ENCODE assay signal across 1 cellular context in the genomic region with DNA sequence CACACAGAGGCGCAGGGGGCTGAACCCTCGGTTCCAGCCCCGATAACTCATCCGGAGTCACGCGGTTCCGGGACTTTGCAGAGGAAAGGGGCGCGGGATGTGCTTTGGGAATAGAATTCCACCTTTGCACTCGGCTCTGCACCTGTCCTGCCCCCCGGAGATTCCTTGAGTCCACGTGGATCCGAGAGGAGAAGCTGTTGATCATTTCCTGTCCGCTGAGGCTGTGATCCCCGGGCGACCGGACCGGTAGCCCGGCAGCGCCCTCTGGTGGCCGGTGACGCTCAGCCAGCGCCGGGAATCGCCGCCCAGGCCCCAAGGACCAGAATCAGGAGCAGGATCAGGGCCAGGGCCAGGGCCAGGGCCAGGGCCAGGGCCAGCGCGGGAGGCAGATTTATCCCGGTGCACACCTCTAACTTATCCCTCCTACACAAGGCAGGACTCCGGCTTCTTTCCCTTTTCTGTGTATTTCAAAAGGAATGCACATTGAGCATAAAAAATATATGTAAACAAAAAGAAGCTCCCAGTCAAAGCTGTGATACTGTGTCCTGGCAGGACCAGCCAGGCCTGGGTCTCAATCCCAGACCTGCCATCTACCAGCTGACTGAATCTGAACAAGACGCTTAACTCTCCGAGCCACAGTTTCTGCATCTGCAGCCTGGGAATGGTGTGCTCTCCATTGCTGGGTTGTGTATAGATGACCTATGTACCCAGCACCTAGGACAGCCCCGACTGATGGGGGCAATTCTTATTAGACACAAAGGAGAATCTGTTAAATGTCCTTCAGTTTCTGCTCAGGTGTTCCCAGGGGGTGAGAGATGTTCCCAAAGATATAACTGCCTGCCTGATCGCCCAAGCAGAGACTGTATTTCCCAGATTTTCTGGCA.
TF ChIP-seq lines count a peak whose summit lies in the region.

No MANE protein-coding gene starts in this region.

TF ChIP-seq in HepG2, 621 proteins besides CTCF, POLR2A, EP300 and RAD21 (continued from another document and continues in another):
- TF ChIP-seq ZNF724P (CRISPR knock-in tag; IDR thresholded peaks at IDR 0.05; ENCODE audit: borderline replicate concordance) (no peak), KDM1A (CRISPR knock-in tag; IDR thresholded peaks at IDR 0.05) (no peak), ZNF557 (CRISPR knock-in tag; IDR thresholded peaks at IDR 0.05) (no peak), ZNF564 (CRISPR knock-in tag; IDR thresholded peaks at IDR 0.05) (peak; percentile 35; the same call in 1 of the 2 replicates), ZBTB33 (CRISPR knock-in tag; IDR thresholded peaks at IDR 0.05) (peak; percentile 16; the same call in 1 of the 2 replicates), CBX1 (IDR thresholded peaks at IDR 0.05; ENCODE audit: low read depth) (peak; percentile 47), GLI4 (CRISPR knock-in tag; IDR thresholded peaks at IDR 0.05; ENCODE audit: borderline replicate concordance) (no peak), XRCC5 (optimal IDR thresholded peaks at IDR 0.05; ENCODE audit: low read length) (peak; percentile 95), NONO (IDR thresholded peaks at IDR 0.05) (no peak), NONO (CRISPR knock-in tag; conservative IDR thresholded peaks at IDR 0.05) (peak; percentile 76), ZFP90 (CRISPR knock-in tag; IDR thresholded peaks at IDR 0.05; ENCODE audit: borderline replicate concordance) (no peak), NAIF1 (CRISPR knock-in tag; IDR thresholded peaks at IDR 0.05; ENCODE audit: borderline replicate concordance) (no peak), ZEB1 (IDR thresholded peaks at IDR 0.05; ENCODE audit: insufficient replicate concordance, low read depth) (peak; percentile 32), ZNF501 (CRISPR knock-in tag; IDR thresholded peaks at IDR 0.05) (peak; percentile 95), ZNF337 (CRISPR knock-in tag; IDR thresholded peaks at IDR 0.05; ENCODE audit: borderline replicate concordance, low read depth) (peak; percentile 79; the same call in 1 of the 2 replicates), ZNF432 (CRISPR knock-in tag; IDR thresholded peaks at IDR 0.05; ENCODE audit: borderline replicate concordance) (no peak), CBFB (CRISPR knock-in tag; IDR thresholded peaks at IDR 0.05) (peak; percentile 60; the same call in 1 of the 2 replicates), HBP1 (CRISPR knock-in tag; IDR thresholded peaks at IDR 0.05; ENCODE audit: low read depth) (no peak), ZNF136 (CRISPR knock-in tag; IDR thresholded peaks at IDR 0.05; ENCODE audit: low read depth) (peak; percentile 69; the same call in 1 of the 2 replicates), ZKSCAN8 (CRISPR knock-in tag; IDR thresholded peaks at IDR 0.05; ENCODE audit: borderline replicate concordance) (peak; percentile 66; the same call in 1 of the 2 replicates), ZNF788 (CRISPR knock-in tag; IDR thresholded peaks at IDR 0.05; ENCODE audit: borderline replicate concordance) (peak; percentile 45; the same call in 1 of the 2 replicates), HMG20A (CRISPR knock-in tag; IDR thresholded peaks at IDR 0.05; ENCODE audit: borderline replicate concordance) (no peak; the same call in 1 of the 2 replicates), RARA (CRISPR knock-in tag; IDR thresholded peaks at IDR 0.05) (0 out of 2 replicates have a peak, but pooled peaks have one; percentile 6), ETV5 (CRISPR knock-in tag; IDR thresholded peaks at IDR 0.05; ENCODE audit: borderline replicate concordance) (peak; percentile 71; the same call in 1 of the 2 replicates), DR1 (CRISPR knock-in tag; IDR thresholded peaks at IDR 0.05) (no peak), UBTF (CRISPR knock-in tag; IDR thresholded peaks at IDR 0.05) (peak; percentile 83), MXD1 (CRISPR knock-in tag; IDR thresholded peaks at IDR 0.05) (peak; percentile 86), ZNF546 (CRISPR knock-in tag; conservative IDR thresholded peaks at IDR 0.05) (no peak), CHD4 (IDR thresholded peaks at IDR 0.05; ENCODE audit: borderline replicate concordance, low read length) (no peak), AGO1 (IDR thresholded peaks at IDR 0.05; ENCODE audit: low read depth, low read length, poor library complexity, severe bottlenecking) (peak; percentile 75), MIXL1 (CRISPR knock-in tag; IDR thresholded peaks at IDR 0.05) (0 out of 2 replicates have a peak, but pooled peaks have one; percentile 24), ZNF550 (CRISPR knock-in tag; IDR thresholded peaks at IDR 0.05; ENCODE audit: borderline replicate concordance) (peak; percentile 82; the same call in 1 of the 2 replicates)
- TF ChIP-seq, protein P1, sequence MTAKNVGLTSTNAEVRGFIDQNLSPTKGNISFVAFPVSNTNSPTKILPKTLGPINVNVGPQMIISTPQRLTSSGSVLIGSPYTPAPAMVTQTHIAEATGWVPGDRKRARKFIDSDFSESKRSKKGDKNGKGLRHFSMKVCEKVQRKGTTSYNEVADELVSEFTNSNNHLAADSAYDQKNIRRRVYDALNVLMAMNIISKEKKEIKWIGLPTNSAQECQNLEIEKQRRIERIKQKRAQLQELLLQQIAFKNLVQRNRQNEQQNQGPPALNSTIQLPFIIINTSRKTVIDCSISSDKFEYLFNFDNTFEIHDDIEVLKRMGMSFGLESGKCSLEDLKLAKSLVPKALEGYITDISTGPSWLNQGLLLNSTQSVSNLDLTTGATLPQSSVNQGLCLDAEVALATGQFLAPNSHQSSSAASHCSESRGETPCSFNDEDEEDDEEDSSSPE (CRISPR knock-in tag; IDR thresholded peaks at IDR 0.05): 0 out of 2 replicates have a peak, but pooled peaks have one; percentile 40
- TF ChIP-seq, protein P2, sequence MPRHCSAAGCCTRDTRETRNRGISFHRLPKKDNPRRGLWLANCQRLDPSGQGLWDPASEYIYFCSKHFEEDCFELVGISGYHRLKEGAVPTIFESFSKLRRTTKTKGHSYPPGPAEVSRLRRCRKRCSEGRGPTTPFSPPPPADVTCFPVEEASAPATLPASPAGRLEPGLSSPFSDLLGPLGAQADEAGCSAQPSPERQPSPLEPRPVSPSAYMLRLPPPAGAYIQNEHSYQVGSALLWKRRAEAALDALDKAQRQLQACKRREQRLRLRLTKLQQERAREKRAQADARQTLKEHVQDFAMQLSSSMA (CRISPR knock-in tag; IDR thresholded peaks at IDR 0.05): no peak
- TF ChIP-seq, protein P3, sequence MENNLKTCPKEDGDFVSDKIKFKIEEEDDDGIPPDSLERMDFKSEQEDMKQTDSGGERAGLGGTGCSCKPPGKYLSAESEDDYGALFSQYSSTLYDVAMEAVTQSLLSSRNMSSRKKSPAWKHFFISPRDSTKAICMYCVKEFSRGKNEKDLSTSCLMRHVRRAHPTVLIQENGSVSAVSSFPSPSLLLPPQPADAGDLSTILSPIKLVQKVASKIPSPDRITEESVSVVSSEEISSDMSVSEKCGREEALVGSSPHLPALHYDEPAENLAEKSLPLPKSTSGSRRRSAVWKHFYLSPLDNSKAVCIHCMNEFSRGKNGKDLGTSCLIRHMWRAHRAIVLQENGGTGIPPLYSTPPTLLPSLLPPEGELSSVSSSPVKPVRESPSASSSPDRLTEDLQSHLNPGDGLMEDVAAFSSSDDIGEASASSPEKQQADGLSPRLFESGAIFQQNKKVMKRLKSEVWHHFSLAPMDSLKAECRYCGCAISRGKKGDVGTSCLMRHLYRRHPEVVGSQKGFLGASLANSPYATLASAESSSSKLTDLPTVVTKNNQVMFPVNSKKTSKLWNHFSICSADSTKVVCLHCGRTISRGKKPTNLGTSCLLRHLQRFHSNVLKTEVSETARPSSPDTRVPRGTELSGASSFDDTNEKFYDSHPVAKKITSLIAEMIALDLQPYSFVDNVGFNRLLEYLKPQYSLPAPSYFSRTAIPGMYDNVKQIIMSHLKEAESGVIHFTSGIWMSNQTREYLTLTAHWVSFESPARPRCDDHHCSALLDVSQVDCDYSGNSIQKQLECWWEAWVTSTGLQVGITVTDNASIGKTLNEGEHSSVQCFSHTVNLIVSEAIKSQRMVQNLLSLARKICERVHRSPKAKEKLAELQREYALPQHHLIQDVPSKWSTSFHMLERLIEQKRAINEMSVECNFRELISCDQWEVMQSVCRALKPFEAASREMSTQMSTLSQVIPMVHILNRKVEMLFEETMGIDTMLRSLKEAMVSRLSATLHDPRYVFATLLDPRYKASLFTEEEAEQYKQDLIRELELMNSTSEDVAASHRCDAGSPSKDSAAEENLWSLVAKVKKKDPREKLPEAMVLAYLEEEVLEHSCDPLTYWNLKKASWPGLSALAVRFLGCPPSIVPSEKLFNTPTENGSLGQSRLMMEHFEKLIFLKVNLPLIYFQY (CRISPR knock-in tag; IDR thresholded peaks at IDR 0.05; ENCODE audit: borderline replicate concordance): peak; percentile 59; the same call in 1 of the 2 replicates
- TF ChIP-seq, protein P4, sequence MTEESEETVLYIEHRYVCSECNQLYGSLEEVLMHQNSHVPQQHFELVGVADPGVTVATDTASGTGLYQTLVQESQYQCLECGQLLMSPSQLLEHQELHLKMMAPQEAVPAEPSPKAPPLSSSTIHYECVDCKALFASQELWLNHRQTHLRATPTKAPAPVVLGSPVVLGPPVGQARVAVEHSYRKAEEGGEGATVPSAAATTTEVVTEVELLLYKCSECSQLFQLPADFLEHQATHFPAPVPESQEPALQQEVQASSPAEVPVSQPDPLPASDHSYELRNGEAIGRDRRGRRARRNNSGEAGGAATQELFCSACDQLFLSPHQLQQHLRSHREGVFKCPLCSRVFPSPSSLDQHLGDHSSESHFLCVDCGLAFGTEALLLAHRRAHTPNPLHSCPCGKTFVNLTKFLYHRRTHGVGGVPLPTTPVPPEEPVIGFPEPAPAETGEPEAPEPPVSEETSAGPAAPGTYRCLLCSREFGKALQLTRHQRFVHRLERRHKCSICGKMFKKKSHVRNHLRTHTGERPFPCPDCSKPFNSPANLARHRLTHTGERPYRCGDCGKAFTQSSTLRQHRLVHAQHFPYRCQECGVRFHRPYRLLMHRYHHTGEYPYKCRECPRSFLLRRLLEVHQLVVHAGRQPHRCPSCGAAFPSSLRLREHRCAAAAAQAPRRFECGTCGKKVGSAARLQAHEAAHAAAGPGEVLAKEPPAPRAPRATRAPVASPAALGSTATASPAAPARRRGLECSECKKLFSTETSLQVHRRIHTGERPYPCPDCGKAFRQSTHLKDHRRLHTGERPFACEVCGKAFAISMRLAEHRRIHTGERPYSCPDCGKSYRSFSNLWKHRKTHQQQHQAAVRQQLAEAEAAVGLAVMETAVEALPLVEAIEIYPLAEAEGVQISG (CRISPR knock-in tag; IDR thresholded peaks at IDR 0.05): 0 out of 2 replicates have a peak, but pooled peaks have one; percentile 34
- TF ChIP-seq, protein P5, sequence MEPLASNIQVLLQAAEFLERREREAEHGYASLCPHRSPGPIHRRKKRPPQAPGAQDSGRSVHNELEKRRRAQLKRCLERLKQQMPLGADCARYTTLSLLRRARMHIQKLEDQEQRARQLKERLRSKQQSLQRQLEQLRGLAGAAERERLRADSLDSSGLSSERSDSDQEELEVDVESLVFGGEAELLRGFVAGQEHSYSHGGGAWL (CRISPR knock-in tag; IDR thresholded peaks at IDR 0.05): 0 out of 2 replicates have a peak, but pooled peaks have one; percentile 45
- TF ChIP-seq, protein P6, sequence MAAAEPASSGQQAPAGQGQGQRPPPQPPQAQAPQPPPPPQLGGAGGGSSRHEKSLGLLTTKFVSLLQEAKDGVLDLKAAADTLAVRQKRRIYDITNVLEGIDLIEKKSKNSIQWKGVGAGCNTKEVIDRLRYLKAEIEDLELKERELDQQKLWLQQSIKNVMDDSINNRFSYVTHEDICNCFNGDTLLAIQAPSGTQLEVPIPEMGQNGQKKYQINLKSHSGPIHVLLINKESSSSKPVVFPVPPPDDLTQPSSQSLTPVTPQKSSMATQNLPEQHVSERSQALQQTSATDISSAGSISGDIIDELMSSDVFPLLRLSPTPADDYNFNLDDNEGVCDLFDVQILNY (CRISPR knock-in tag; conservative IDR thresholded peaks at IDR 0.05): no peak; the same call in 1 of the 2 replicates
